In genomic region chr2:114005110-114005783, GRCh38 we compare ENCODE assay signal across 14 cellular contexts.
"Had no signal": no experiment of that assay in that cellular context is flagged by ENCODE, and none has a peak within 500 bp of the region (broad histone marks: within the 10 kb centered on the region; RNA-seq: fewer than 3 reads in every experiment).

No MANE protein-coding gene starts in this region.

- H3K27ac ChIP-seq: brain microvascular endothelial cell, coronary artery, suprapubic skin had no signal

- H3K4me1 ChIP-seq: suprapubic skin had no signal

- H3K4me3 ChIP-seq: coronary artery, lung, suprapubic skin had no signal

- H3K27me3 ChIP-seq: brain microvascular endothelial cell, suprapubic skin had no signal

- ATAC-seq: esophagus mucosa, sciatic nerve had no signal

- H3K36me3 ChIP-seq: brain microvascular endothelial cell, suprapubic skin had no signal

- DNase-seq: activated CD4-positive, alpha-beta T cell treated with anti-CD3 and anti-CD28 coated beads for 1 hour; activated CD4-positive, alpha-beta T cell treated with anti-CD3 and anti-CD28 coated beads, Interleukin-2, amount 50 U/mL, for 4 hours; activated naive CD4-positive, alpha-beta T cell; activated naive CD8-positive, alpha-beta T cell treated with anti-CD3 and anti-CD28 coated beads, Interleukin-2, amount 10 ng/mL, durations not matched to agents 7 days and 5 days; activated T-cell treated with anti-CD3 and anti-CD28 coated beads for 4 hours; brain microvascular endothelial cell; islet precursor cell; midbrain; trophoblast cell had no signal

- H3K9me3 ChIP-seq: suprapubic skin had no signal
